1 cellular context compared by ENCODE assay signal in genomic region chrY:7447881-7448516, GRCh38.
TF ChIP-seq lines count a peak whose summit lies in the region.

No MANE protein-coding gene starts in this region.

TF ChIP-seq in SK-N-SH treated with all-trans-retinoic acid at 6 μM for 48 hours, 23 proteins besides CTCF, POLR2A, EP300 and RAD21 (continued from another document):
- TF ChIP-seq ZFP30 (CRISPR knock-in tag; IDR thresholded peaks at IDR 0.05) (no peak), RARB (CRISPR knock-in tag; IDR thresholded peaks at IDR 0.05) (no peak), ZFP3 (CRISPR knock-in tag; IDR thresholded peaks at IDR 0.05) (no peak)
